ENCODE assay signal across 17 cellular contexts in genomic region chr16:89871895-89872294, GRCh38. TPM values are rescaled to one million over a fixed set of nuclear protein-coding genes. Genes with fewer than 3 reads are reported as not detected.
DNase-seq lines count a peak whose midpoint lies in the region; ATAC-seq and TF ChIP-seq lines count a peak whose summit lies in the region.
"Had no signal": no experiment of that assay in that cellular context is flagged by ENCODE, and none has a peak within 500 bp of the region (broad histone marks: within the 10 kb centered on the region; RNA-seq: fewer than 3 reads in every experiment).

No MANE protein-coding gene starts in this region.

- POLR2A ChIA-PET in activated CD4-positive, alpha-beta T cell treated with anti-CD3 and anti-CD28 coated beads for 36 hours (lab: Charles Lee) = interaction anchor here (0.9 kb wide), 1 partner anchor 172 kb away, joined by 4 read pairs; no protein-coding TSS in a partner anchor
- POLR2A ChIA-PET in PC-3 (lab: Charles Lee; ENCODE audit: unreplicated experiment) = no interaction called here

- TF ChIP-seq CTCF in PC-3 (conservative IDR thresholded peaks at IDR 0.05; ENCODE audit: low read depth, low read length) (no peak), tibial nerve (IDR thresholded peaks at IDR 0.05) (no peak)

- TF ChIP-seq EP300 in tibial nerve (IDR thresholded peaks at IDR 0.05) = no peak

- H3K9me3 ChIP-seq in CD4-positive, CD25-positive, alpha-beta regulatory T cell (ENCODE audit: control insufficient read depth in 2 of 2, low read length in 2 of 2) = peaks cover 11 to 24% of the 10 kb centered on the region in 2 experiments
- no peaks in the 10 kb centered on the region for H3K9me3 ChIP-seq in PC-3 (ENCODE audit: low read length)
- H3K9me3 ChIP-seq in tibial nerve = peaks cover 0 to 12% (median 0%) of the 10 kb centered on the region in 4 donors
- H3K9me3 ChIP-seq: MG63, pancreas, upper lobe of right lung had no signal

- CTCF ChIA-PET in activated CD4-positive, alpha-beta T cell treated with anti-CD3 and anti-CD28 coated beads for 36 hours (lab: Charles Lee) = interaction anchor here (0.8 to 2.4 kb wide), 2 partner anchors 11 to 12 kb away, joined by 4 to 10 read pairs; no protein-coding TSS in a partner anchor
- CTCF ChIA-PET in PC-3 (lab: Charles Lee) = no interaction called here

- no peaks in the 10 kb centered on the region for H3F3A ChIP-seq in PC-3 (ENCODE audit: low read length, unreplicated experiment)

- no peak overlapping the region for H3K9ac ChIP-seq in PC-3 (ENCODE audit: low read length)

- no peak for ATAC-seq in activated CD4-positive, alpha-beta T cell treated with anti-CD3 and anti-CD28 coated beads for 36 hours
- no peak for ATAC-seq in CD4-positive, CD25-positive, alpha-beta regulatory T cell (ENCODE audit: low read depth in 2 of 2)
- ATAC-seq in PC-3 = no peak
- no peak for ATAC-seq in central memory CD8-positive, alpha-beta T cell (replicated peaks; ENCODE audit: extremely low read depth, poor library complexity, severe bottlenecking)
- ATAC-seq: pancreas, upper lobe of right lung had no signal

- peaks cover 28% of the 10 kb centered on the region for H3K79me2 ChIP-seq in PC-3 (ENCODE audit: low read length)

- no TSS peak for BruUV-seq in PC-3 (replicated peaks; lab: Mats Ljungman, UMichigan)

- H4K20me1 ChIP-seq in PC-3 (ENCODE audit: low read length) = peaks cover 18% of the 10 kb centered on the region

- H3K36me3 ChIP-seq in CD4-positive, CD25-positive, alpha-beta regulatory T cell (ENCODE audit: control insufficient read depth, insufficient read depth, low read length) = peaks cover 11% of the 10 kb centered on the region
- peaks cover 18% of the 10 kb centered on the region for H3K36me3 ChIP-seq in PC-3 (ENCODE audit: low read depth, low read length)
- H3K36me3 ChIP-seq in tibial nerve = peaks cover 0 to 28% (median 0%) of the 10 kb centered on the region in 3 donors
- H3K36me3 ChIP-seq: pancreas had no signal

- H3K9me3 Mint-ChIP-seq in activated CD4-positive, alpha-beta T cell treated with anti-CD3 and anti-CD28 coated beads for 36 hours (ENCODE audit: low read depth) = peaks cover 7% of the 10 kb centered on the region
- peaks cover 0 to 11% (median 6%) of the 10 kb centered on the region in 7 donors for H3K9me3 Mint-ChIP-seq in CD4-positive, CD25-positive, alpha-beta regulatory T cell
- peaks cover 5% of the 10 kb centered on the region for H3K9me3 Mint-ChIP-seq in central memory CD8-positive, alpha-beta T cell

- no peak overlapping the region for H3K27ac ChIP-seq in CD4-positive, CD25-positive, alpha-beta regulatory T cell (ENCODE audit: insufficient read depth, low read length, poor library complexity, severe bottlenecking)
- no peak overlapping the region for H3K27ac ChIP-seq in PC-3 (ENCODE audit: low read length)
- peak overlapping the region in 1 of 4 donors; percentile 100 for H3K27ac ChIP-seq in tibial nerve

- peaks cover 14% of the 10 kb centered on the region for H3K4me1 Mint-ChIP-seq in activated CD4-positive, alpha-beta T cell treated with anti-CD3 and anti-CD28 coated beads for 36 hours
- peaks cover 0 to 24% (median 3%) of the 10 kb centered on the region in 4 donors for H3K4me1 Mint-ChIP-seq in CD4-positive, CD25-positive, alpha-beta regulatory T cell
- H3K4me1 Mint-ChIP-seq in central memory CD8-positive, alpha-beta T cell = peaks cover 6% of the 10 kb centered on the region

- no peak for TF ChIP-seq POLR2A in tibial nerve (IDR thresholded peaks at IDR 0.05)

- H3K4me2 ChIP-seq in PC-3 (ENCODE audit: low read length) = peak overlapping the region; percentile 97; the same call in 1 of the 2 replicates

- H3K27ac Mint-ChIP-seq in activated CD4-positive, alpha-beta T cell treated with anti-CD3 and anti-CD28 coated beads for 36 hours = peak overlapping the region; percentile 90
- H3K27ac Mint-ChIP-seq in CD4-positive, CD25-positive, alpha-beta regulatory T cell = peak overlapping the region; percentile 5 to 96 (median 87)
- H3K27ac Mint-ChIP-seq in central memory CD8-positive, alpha-beta T cell (ENCODE audit: low read depth) = no peak overlapping the region

- no peaks in the 10 kb centered on the region for H3K9me2 ChIP-seq in PC-3 (replicated peaks; ENCODE audit: low read length)

- peak overlapping the region; percentile 87 for H3K4me3 Mint-ChIP-seq in activated CD4-positive, alpha-beta T cell treated with anti-CD3 and anti-CD28 coated beads for 36 hours
- H3K4me3 Mint-ChIP-seq in CD4-positive, CD25-positive, alpha-beta regulatory T cell = peak overlapping the region in 3 of 4 donors; percentile 43 to 84 (median 50)
- H3K4me3 Mint-ChIP-seq in central memory CD8-positive, alpha-beta T cell = peak overlapping the region; percentile 91

- no peak overlapping the region for H2AFZ ChIP-seq in PC-3 (ENCODE audit: low read length)

- H3K27me3 ChIP-seq in CD4-positive, CD25-positive, alpha-beta regulatory T cell (ENCODE audit: control insufficient read depth, insufficient read depth, low read length) = no peaks in the 10 kb centered on the region
- no peaks in the 10 kb centered on the region for H3K27me3 ChIP-seq in PC-3 (ENCODE audit: low read length)
- no peaks in the 10 kb centered on the region for H3K27me3 ChIP-seq in tibial nerve
- H3K27me3 ChIP-seq: MG63, pancreas, upper lobe of right lung had no signal

- no peak overlapping the region for H3K4me3 ChIP-seq in CD4-positive, CD25-positive, alpha-beta regulatory T cell (ENCODE audit: low read depth, low read length)
- H3K4me3 ChIP-seq in PC-3 (ENCODE audit: low read length) (no peak overlapping the region), tibial nerve (no peak overlapping the region)

- peaks cover 9% of the 10 kb centered on the region for H3K4me1 ChIP-seq in CD4-positive, CD25-positive, alpha-beta regulatory T cell (ENCODE audit: control insufficient read depth, insufficient read depth, low read length, poor library complexity, severe bottlenecking)
- peaks cover 17% of the 10 kb centered on the region for H3K4me1 ChIP-seq in PC-3 (ENCODE audit: insufficient read depth, low read length)
- peaks cover 0 to 30% (median 11%) of the 10 kb centered on the region in 4 donors for H3K4me1 ChIP-seq in tibial nerve

- H3K27me3 Mint-ChIP-seq in activated CD4-positive, alpha-beta T cell treated with anti-CD3 and anti-CD28 coated beads for 36 hours = no peaks in the 10 kb centered on the region
- no peaks in the 10 kb centered on the region for H3K27me3 Mint-ChIP-seq in CD4-positive, CD25-positive, alpha-beta regulatory T cell
- H3K27me3 Mint-ChIP-seq in central memory CD8-positive, alpha-beta T cell = no peaks in the 10 kb centered on the region

- intact Hi-C loops in activated CD4-positive, alpha-beta T cell treated with anti-CD3 and anti-CD28 coated beads for 36 hours (cut with DNase I, micrococcal nuclease) = loop anchor here in 1 of 2 experiments (2.0 to 5.0 kb wide), 4 partner anchors 1015 to 1420 kb away; partner anchors contain the start of genes CDT1, GALNS, TRAPPC2L and ZC3H18
- intact Hi-C loops in PC-3 (cut with micrococcal nuclease) = loop anchor here (5.0 kb wide), 1 partner anchor 170 kb away; the partner anchor contains the start of gene SPATA2L

- DNase-seq in activated CD4-positive, alpha-beta T cell treated with anti-CD3 and anti-CD28 coated beads for 36 hours = no peak
- DNase-seq in activated CD4-positive, alpha-beta T cell treated with anti-CD3 and anti-CD28 coated beads, Interleukin-2, amount 50 U/mL, for 4 hours = no peak
- DNase-seq in CD4-positive, CD25-positive, alpha-beta regulatory T cell = no peak
- DNase-seq in PC-3 (no peak), RKO (ENCODE audit: low spot score) (no peak), globus pallidus (ENCODE audit: low spot score) (no peak), tibial nerve (ENCODE audit: low spot score in 2 of 2) (no peak)
- DNase-seq in central memory CD8-positive, alpha-beta T cell (ENCODE audit: low spot score in 2 of 2) = no peak
- DNase-seq: effector CD8-positive, alpha-beta T cell; GF-D8; H7; hypothalamus; MG63; NCI-H2029 treated with DMSO at 0.1 percent for 48 hours; NCI-H748 treated with DMSO at 0.1 percent for 48 hours; pancreas; upper lobe of right lung had no signal

- WGBS in tibial nerve, 2 donors = 88 to 93% methylated on average over 9 of the region's 9 CpGs

- peaks cover 22% of the 10 kb centered on the region for H3K36me3 Mint-ChIP-seq in activated CD4-positive, alpha-beta T cell treated with anti-CD3 and anti-CD28 coated beads for 36 hours (ENCODE audit: low read depth)
- peaks cover 8% of the 10 kb centered on the region for H3K36me3 Mint-ChIP-seq in CD4-positive, CD25-positive, alpha-beta regulatory T cell
- H3K36me3 Mint-ChIP-seq in central memory CD8-positive, alpha-beta T cell (ENCODE audit: insufficient read depth) = peaks cover 25% of the 10 kb centered on the region

RNA-seq across cellular contexts. Expression of gene TCF25, which starts 1.5 kb away (rescaled TPM):
- 100 to 1,000 TPM; 122 to 133 TPM for total RNA-seq in activated CD4-positive, alpha-beta T cell treated with anti-CD3 and anti-CD28 coated beads for 36 hours
- total RNA-seq in CD4-positive, CD25-positive, alpha-beta regulatory T cell = 431 TPM
- 10 to 100 TPM; 75.2 to 99.3 (median 78.3) TPM for polyA plus RNA-seq in CD4-positive, CD25-positive, alpha-beta regulatory T cell
- total RNA-seq in PC-3 (2014; rRNA removed) (77.9 and 79.6 TPM in 2 replicates), tibial nerve (100 to 1,000 TPM; 181 to 350 (median 290) TPM)

RNA-seq across cellular contexts. Expression of gene SPIRE2, which starts 43.6 kb away (rescaled TPM):
- 1 to 10 TPM; 1.1 to 1.5 TPM for total RNA-seq in activated CD4-positive, alpha-beta T cell treated with anti-CD3 and anti-CD28 coated beads for 36 hours
- total RNA-seq in CD4-positive, CD25-positive, alpha-beta regulatory T cell = 0.35 TPM
- polyA plus RNA-seq in CD4-positive, CD25-positive, alpha-beta regulatory T cell = not detected
- 12.3 and 13.2 TPM in 2 replicates for total RNA-seq in PC-3 (2014; rRNA removed)
- total RNA-seq in tibial nerve = 1 to 10 TPM in 3 of 4 donors, not detected in 1; 1.1 to 7.2 (median 3.1) TPM

RNA-seq across cellular contexts. Expression of gene MC1R, which starts 46.8 kb away (rescaled TPM):
- total RNA-seq in activated CD4-positive, alpha-beta T cell treated with anti-CD3 and anti-CD28 coated beads for 36 hours = 1 to 10 TPM; 1.2 to 2.0 TPM
- 14.9 TPM for total RNA-seq in CD4-positive, CD25-positive, alpha-beta regulatory T cell
- under 1 TPM in 3 of 4 donors, not detected in 1; 0.08 to 0.38 (median 0.18) TPM for polyA plus RNA-seq in CD4-positive, CD25-positive, alpha-beta regulatory T cell
- total RNA-seq in PC-3 (2014; rRNA removed) (4.2 and 6.1 TPM in 2 replicates), tibial nerve (10 to 100 TPM in 1 of 4 donors, 1 to 10 TPM in 3; 3.3 to 15.7 (median 6.9) TPM)

RNA-seq across cellular contexts. Expression of gene TUBB3, which starts 51.2 kb away (rescaled TPM):
- total RNA-seq in activated CD4-positive, alpha-beta T cell treated with anti-CD3 and anti-CD28 coated beads for 36 hours = under 1 TPM; 0.40 to 0.43 TPM
- total RNA-seq in CD4-positive, CD25-positive, alpha-beta regulatory T cell = 1.8 TPM
- polyA plus RNA-seq in CD4-positive, CD25-positive, alpha-beta regulatory T cell = under 1 TPM in 1 of 4 donors, not detected in 3; 0.22 TPM
- 159 and 199 TPM in 2 replicates for total RNA-seq in PC-3 (2014; rRNA removed)
- 10 to 100 TPM in 1 of 4 donors, 1 to 10 TPM in 1, under 1 TPM in 1, not detected in 1; 0.59 to 12.0 (median 3.5) TPM for total RNA-seq in tibial nerve

RNA-seq across cellular contexts. Expression of gene FANCA, which starts 55.4 kb away (rescaled TPM):
- total RNA-seq in activated CD4-positive, alpha-beta T cell treated with anti-CD3 and anti-CD28 coated beads for 36 hours = 10 to 100 TPM; 91.5 to 94.4 TPM
- total RNA-seq in CD4-positive, CD25-positive, alpha-beta regulatory T cell = 25.4 TPM
- 10 to 100 TPM in 3 of 4 donors, 1 to 10 TPM in 1; 8.9 to 14.7 (median 12.9) TPM for polyA plus RNA-seq in CD4-positive, CD25-positive, alpha-beta regulatory T cell
- 45.0 and 62.9 TPM in 2 replicates for total RNA-seq in PC-3 (2014; rRNA removed)
- 1 to 10 TPM in 3 of 4 donors, under 1 TPM in 1; 0.98 to 7.8 (median 1.6) TPM for total RNA-seq in tibial nerve
